In genomic region chr9:37212435-37212834, GRCh38 we compare ENCODE assay signal across 29 cellular contexts.
DNase-seq lines count a peak whose midpoint lies in the region; ATAC-seq and TF ChIP-seq lines count a peak whose summit lies in the region.
"Had no signal": no experiment of that assay in that cellular context is flagged by ENCODE, and none has a peak within 500 bp of the region (broad histone marks: within the 10 kb centered on the region; RNA-seq: fewer than 3 reads in every experiment).

No MANE protein-coding gene starts in this region.

- no peaks in the 10 kb centered on the region for H3K27me3 ChIP-seq in Karpas-422 (ENCODE audit: low read length)
- H3K27me3 ChIP-seq in vagina, result no peaks in the 10 kb centered on the region
- H3K27me3 ChIP-seq: sigmoid colon, testis had no signal

- H3K9ac ChIP-seq in Karpas-422 (ENCODE audit: low read length), result peak overlapping the region; percentile 23; the same call in 1 of the 2 replicates

- peak overlapping the region; percentile 85 for H3K27ac ChIP-seq in Karpas-422 (ENCODE audit: low read length)
- H3K27ac ChIP-seq in vagina, result no peak overlapping the region
- H3K27ac ChIP-seq: prostate gland, sigmoid colon, testis had no signal

- no peak overlapping the region for H2AFZ ChIP-seq in Karpas-422 (ENCODE audit: low read length)

- no peaks in the 10 kb centered on the region for H3K9me3 Mint-ChIP-seq in activated T-cell treated with anti-CD3 and anti-CD28 coated beads, Interleukin-2, amount 50 U/mL, for 72 hours
- H3K9me3 Mint-ChIP-seq in WTC11, result no peaks in the 10 kb centered on the region
- peaks cover 3 to 5% of the 10 kb centered on the region in 2 donors for H3K9me3 Mint-ChIP-seq in stimulated activated naive B cell treated with anti-CD40 and anti-IgM and Interleukin-4, amounts not matched to agents 10 μg/mL and 1 μg/mL and 100 μg/mL, for 72 hours
- H3K9me3 Mint-ChIP-seq: activated T-cell treated with anti-CD3 and anti-CD28 coated beads, Interleukin-2, amount 50 U/mL, for 24 hours had no signal

- intact Hi-C loops in vagina (cut with DNase I), result no loop called here

- no peaks in the 10 kb centered on the region for H4K20me1 ChIP-seq in Karpas-422 (ENCODE audit: insufficient read depth, low read depth, low read length)

- TF ChIP-seq CTCF in WTC11 (IDR thresholded peaks at IDR 0.05), result no peak
- TF ChIP-seq CTCF in vagina (IDR thresholded peaks at IDR 0.05), result no peak

- ATAC-seq in activated T-cell treated with anti-CD3 and anti-CD28 coated beads, Interleukin-2, amount 50 U/mL, for 72 hours (replicated peaks in 1 of 2), result no peak
- ATAC-seq in WTC11, result no peak
- no peak for ATAC-seq in stimulated activated naive B cell treated with anti-CD40 and anti-IgM and Interleukin-4, amounts not matched to agents 10 μg/mL and 1 μg/mL and 100 μg/mL, for 72 hours (replicated peaks)
- ATAC-seq: HCT116, left lobe of liver, PC-3, Right ventricle myocardium inferior had no signal

- no peak for DNase-seq in activated T-cell treated with anti-CD3 and anti-CD28 coated beads, Interleukin-2, amount 50 U/mL, for 72 hours
- DNase-seq in activated T-cell treated with anti-CD3 and anti-CD28 coated beads, Interleukin-2, amount 50 U/mL, for 1 hour, result no peak
- no peak for DNase-seq in Karpas-422
- DNase-seq in WTC11 (ENCODE audit: low spot score), result no peak
- DNase-seq in stimulated activated naive B cell treated with anti-CD40 and anti-IgM and Interleukin-4, amounts not matched to agents 10 μg/mL and 1 μg/mL and 100 μg/mL, for 72 hours, result no peak
- no peak for DNase-seq in vagina (ENCODE audit: extremely low spot score in 2 of 2)
- no peak for DNase-seq in activated CD8-positive, alpha-beta memory T cell treated with anti-CD3 and anti-CD28 coated beads, Interleukin-2, amount 50 U/mL, for 4 hours
- DNase-seq in NCI-H774 (lab: John Stamatoyannopoulos, UW), result no peak
- DNase-seq: activated CD8-positive, alpha-beta memory T cell treated with anti-CD3 and anti-CD28 coated beads for 24 hours; activated naive CD4-positive, alpha-beta T cell; activated T-cell treated with anti-CD3 and anti-CD28 coated beads, Interleukin-2, amount 50 U/mL, for 24 hours; amygdala; Caco-2; DMS79; GF-D8; KG1; mesenchymal stem cell; NCI-H146; NCI-H446; PC-3; sigmoid colon; stimulated activated CD4-positive, alpha-beta T cell treated with anti-CD3 and anti-CD28 coated beads, Interleukin-4, amount 100 ng/mL, for 4 hours; stimulated activated naive CD4-positive, alpha-beta T cell; SW 1271; testis had no signal

- TF ChIP-seq POLR2A in vagina (IDR thresholded peaks at IDR 0.05), result no peak

- H3K4me3 ChIP-seq in Karpas-422 (ENCODE audit: low read length), result 0 out of 2 replicates have a peak overlapping the region, but pooled peaks have one; percentile 4
- no peak overlapping the region for H3K4me3 ChIP-seq in vagina
- H3K4me3 ChIP-seq: prostate gland, sigmoid colon, testis had no signal

- peak overlapping the region; percentile 17 for H3K27ac Mint-ChIP-seq in activated T-cell treated with anti-CD3 and anti-CD28 coated beads, Interleukin-2, amount 50 U/mL, for 72 hours
- peak overlapping the region; percentile 72; the same call in 1 of the 2 replicates for H3K27ac Mint-ChIP-seq in WTC11
- H3K27ac Mint-ChIP-seq in stimulated activated naive B cell treated with anti-CD40 and anti-IgM and Interleukin-4, amounts not matched to agents 10 μg/mL and 1 μg/mL and 100 μg/mL, for 72 hours, result peak overlapping the region; percentile 48
- H3K27ac Mint-ChIP-seq: activated T-cell treated with anti-CD3 and anti-CD28 coated beads, Interleukin-2, amount 50 U/mL, for 24 hours had no signal

- H3K36me3 Mint-ChIP-seq in activated T-cell treated with anti-CD3 and anti-CD28 coated beads, Interleukin-2, amount 50 U/mL, for 72 hours (ENCODE audit: insufficient read depth in 2 of 2), result peaks cover 2 to 8% of the 10 kb centered on the region in 2 donors
- peaks cover 3% of the 10 kb centered on the region for H3K36me3 Mint-ChIP-seq in WTC11
- peaks cover 26 to 40% of the 10 kb centered on the region in 2 donors for H3K36me3 Mint-ChIP-seq in stimulated activated naive B cell treated with anti-CD40 and anti-IgM and Interleukin-4, amounts not matched to agents 10 μg/mL and 1 μg/mL and 100 μg/mL, for 72 hours

- peaks cover 43% of the 10 kb centered on the region for H3K4me1 Mint-ChIP-seq in activated T-cell treated with anti-CD3 and anti-CD28 coated beads, Interleukin-2, amount 50 U/mL, for 72 hours (ENCODE audit: low read depth)
- H3K4me1 Mint-ChIP-seq in WTC11, result peaks cover 32% of the 10 kb centered on the region
- peaks cover 26 to 45% of the 10 kb centered on the region in 2 donors for H3K4me1 Mint-ChIP-seq in stimulated activated naive B cell treated with anti-CD40 and anti-IgM and Interleukin-4, amounts not matched to agents 10 μg/mL and 1 μg/mL and 100 μg/mL, for 72 hours

- H3K79me2 ChIP-seq in Karpas-422 (ENCODE audit: low read length), result peaks cover 88% of the 10 kb centered on the region

- H3K4me2 ChIP-seq in Karpas-422 (ENCODE audit: low read depth, low read length, poor library complexity, severe bottlenecking), result peak overlapping the region; percentile 55

- H3K27me3 Mint-ChIP-seq in activated T-cell treated with anti-CD3 and anti-CD28 coated beads, Interleukin-2, amount 50 U/mL, for 72 hours (ENCODE audit: low read depth), result no peaks in the 10 kb centered on the region
- H3K27me3 Mint-ChIP-seq in WTC11 (ENCODE audit: low read depth), result no peaks in the 10 kb centered on the region
- no peaks in the 10 kb centered on the region for H3K27me3 Mint-ChIP-seq in stimulated activated naive B cell treated with anti-CD40 and anti-IgM and Interleukin-4, amounts not matched to agents 10 μg/mL and 1 μg/mL and 100 μg/mL, for 72 hours
- H3K27me3 Mint-ChIP-seq: activated T-cell treated with anti-CD3 and anti-CD28 coated beads, Interleukin-2, amount 50 U/mL, for 24 hours had no signal

- H3K9me3 ChIP-seq in Karpas-422 (ENCODE audit: low read length), result no peaks in the 10 kb centered on the region
- H3K9me3 ChIP-seq in vagina, result no peaks in the 10 kb centered on the region
- H3K9me3 ChIP-seq: Caco-2, prostate gland, sigmoid colon, testis had no signal

- CTCF ChIA-PET in WTC11 (lab: Charles Lee), result interaction anchor here (0.6 to 1.2 kb wide), 2 partner anchors 15 to 20 kb away, joined by 3 to 4 read pairs; no protein-coding TSS in a partner anchor

- H3K36me3 ChIP-seq in Karpas-422 (ENCODE audit: insufficient read depth, low read length), result peaks cover 24% of the 10 kb centered on the region
- no peaks in the 10 kb centered on the region for H3K36me3 ChIP-seq in vagina
- H3K36me3 ChIP-seq: prostate gland had no signal

- POLR2A ChIA-PET in WTC11 (lab: Charles Lee), result no interaction called here

- H3K4me3 Mint-ChIP-seq in activated T-cell treated with anti-CD3 and anti-CD28 coated beads, Interleukin-2, amount 50 U/mL, for 72 hours, result peak overlapping the region in 1 of 2 donors; percentile 33
- H3K4me3 Mint-ChIP-seq in WTC11, result no peak overlapping the region
- H3K4me3 Mint-ChIP-seq in stimulated activated naive B cell treated with anti-CD40 and anti-IgM and Interleukin-4, amounts not matched to agents 10 μg/mL and 1 μg/mL and 100 μg/mL, for 72 hours, result peak overlapping the region; percentile 23 to 29
- H3K4me3 Mint-ChIP-seq: activated T-cell treated with anti-CD3 and anti-CD28 coated beads, Interleukin-2, amount 50 U/mL, for 24 hours had no signal

- H3K9me2 ChIP-seq in Karpas-422 (replicated peaks; ENCODE audit: insufficient read depth, low read length), result no peaks in the 10 kb centered on the region

- H3K4me1 ChIP-seq in Karpas-422 (ENCODE audit: low read length), result peaks cover 78% of the 10 kb centered on the region
- H3K4me1 ChIP-seq in vagina, result peaks cover 13% of the 10 kb centered on the region
- H3K4me1 ChIP-seq: Caco-2, prostate gland, testis had no signal

TF ChIP-seq in WTC11, 78 proteins besides CTCF, POLR2A, EP300 and RAD21:
- TF ChIP-seq, protein P1, sequence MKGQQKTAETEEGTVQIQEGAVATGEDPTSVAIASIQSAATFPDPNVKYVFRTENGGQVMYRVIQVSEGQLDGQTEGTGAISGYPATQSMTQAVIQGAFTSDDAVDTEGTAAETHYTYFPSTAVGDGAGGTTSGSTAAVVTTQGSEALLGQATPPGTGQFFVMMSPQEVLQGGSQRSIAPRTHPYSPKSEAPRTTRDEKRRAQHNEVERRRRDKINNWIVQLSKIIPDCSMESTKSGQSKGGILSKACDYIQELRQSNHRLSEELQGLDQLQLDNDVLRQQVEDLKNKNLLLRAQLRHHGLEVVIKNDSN (CRISPR knock-in tag; IDR thresholded peaks at IDR 0.05), result no peak

Comparison
In these comparisons a context has a peak if more than half of its experiments do, and no peak if none do; other contexts are left out.
1. H3K27ac Mint-ChIP-seq: peak in every context shown above with its lines; median percentile 72 in WTC11; 48 in stimulated activated naive B cell treated with anti-CD40 and anti-IgM and Interleukin-4, amounts not matched to agents 10 μg/mL and 1 μg/mL and 100 μg/mL, for 72 hours; 17 in activated T-cell treated with anti-CD3 and anti-CD28 coated beads, Interleukin-2, amount 50 U/mL, for 72 hours.